Comparison of ENCODE assay signal across 1 cellular context in genomic region chr17:79482719-79483118, GRCh38.
A peak's percentile ranks its signal among the peaks of the same experiment; 100 is the strongest.
TF ChIP-seq lines count a peak whose summit lies in the region.

No MANE protein-coding gene starts in this region.

TF ChIP-seq in H1, 55 proteins besides CTCF, POLR2A, EP300 and RAD21:
- TF ChIP-seq RXRA (IDR thresholded peaks at IDR 0.05; ENCODE audit: insufficient read depth, low read depth, low read length) (no peak), TEAD4 (IDR thresholded peaks at IDR 0.05; ENCODE audit: low read depth, low read length) (0 out of 2 replicates have a peak, but pooled peaks have one; percentile 20), POU5F1 (IDR thresholded peaks at IDR 0.05; ENCODE audit: low read depth, low read length) (no peak), JUND (IDR thresholded peaks at IDR 0.05; ENCODE audit: low read length) (no peak)
